8 cellular contexts compared by ENCODE assay signal in the genomic region with DNA sequence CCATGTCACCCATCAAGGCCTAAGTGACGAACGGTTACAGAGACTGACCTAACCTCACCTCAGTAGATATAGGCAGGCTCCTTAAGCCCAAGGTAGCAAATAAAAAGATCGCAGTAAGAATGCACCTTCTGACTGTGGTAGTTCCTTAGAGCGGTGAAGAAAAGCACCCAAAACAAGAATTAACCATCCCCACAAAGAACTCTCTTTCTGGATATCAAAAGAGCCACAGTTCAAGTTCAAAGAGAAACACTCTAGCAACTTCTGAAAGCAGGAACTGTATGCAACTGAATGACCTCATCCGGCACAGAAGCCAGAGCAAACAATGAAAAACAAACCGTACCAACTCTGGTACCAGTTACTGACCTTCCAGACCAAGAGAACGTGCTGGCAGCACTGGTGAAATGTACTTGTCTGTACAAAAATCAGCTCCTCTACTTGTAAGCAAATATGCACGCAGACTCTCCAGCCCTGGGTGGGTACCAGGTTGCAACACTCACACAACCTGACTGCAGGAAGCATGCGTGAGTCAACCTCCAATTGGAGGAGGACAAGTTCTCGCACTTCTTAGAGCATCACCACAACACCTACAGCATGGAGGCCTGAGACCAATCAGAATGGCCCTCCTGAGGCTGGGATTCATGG.
DNase-seq lines count a peak whose midpoint lies in the region; ATAC-seq, FAIRE-seq and TF ChIP-seq lines count a peak whose summit lies in the region.

No MANE protein-coding gene starts in this region.

- H3K9me3 ChIP-seq in Peyer's patch (no peaks in the 10 kb centered on the region), mononuclear cell (ENCODE audit: low read depth, low read length) (no peaks in the 10 kb centered on the region), vagina (no peaks in the 10 kb centered on the region)

- peak overlapping the region; percentile 60 to 69 (median 64) for H3K27ac ChIP-seq in Peyer's patch
- H3K27ac ChIP-seq in vagina: peak overlapping the region; percentile 61

- H3K4me1 ChIP-seq in Peyer's patch: peaks cover 0 to 7% (median 2%) of the 10 kb centered on the region in 4 donors
- H3K4me1 ChIP-seq in mononuclear cell (ENCODE audit: insufficient read depth, low read length): peaks cover 79% of the 10 kb centered on the region
- peaks cover 37% of the 10 kb centered on the region for H3K4me1 ChIP-seq in vagina

- H3K36me3 ChIP-seq in Peyer's patch (no peaks in the 10 kb centered on the region), vagina (no peaks in the 10 kb centered on the region)

- intact Hi-C loops in vagina (cut with DNase I): no loop called here

- peak; percentile 64 for DNase-seq in CD1c-positive myeloid dendritic cell (ENCODE audit: extremely low spot score)
- peak in 2 of 3 donors; percentile 62 to 71 for DNase-seq in Peyer's patch
- peak; percentile 51 for DNase-seq in brain pericyte (ENCODE audit: low read depth, low spot score)
- no peak for DNase-seq in vagina (ENCODE audit: extremely low spot score in 2 of 2)
- DNase-seq in H54 (ENCODE audit: insufficient read length, low spot score): no peak
- DNase-seq in NOMO-1 treated with DMSO at 0.1 percent for 48 hours (lab: John Stamatoyannopoulos, UW; ENCODE audit: unreplicated experiment): no peak

- TF ChIP-seq POLR2A in Peyer's patch (IDR thresholded peaks at IDR 0.05): no peak
- no peak for TF ChIP-seq POLR2A in vagina (IDR thresholded peaks at IDR 0.05)
- no peak for TF ChIP-seq POLR2A in H54 (IDR thresholded peaks at IDR 0.05; ENCODE audit: low read depth, low read length)

- FAIRE-seq in H54 (lab: Jason Lieb, UNC): no peak

- TF ChIP-seq CTCF in Peyer's patch (IDR thresholded peaks at IDR 0.05) (no peak), vagina (IDR thresholded peaks at IDR 0.05) (no peak)

- H3K27me3 ChIP-seq in Peyer's patch (no peaks in the 10 kb centered on the region), mononuclear cell (ENCODE audit: insufficient read depth, low read length) (no peaks in the 10 kb centered on the region), vagina (no peaks in the 10 kb centered on the region)

- H3K4me3 ChIP-seq in Peyer's patch: peak overlapping the region in 2 of 4 donors; percentile 1
- peak overlapping the region; percentile 24 for H3K4me3 ChIP-seq in mononuclear cell (ENCODE audit: low read length)
- no peak overlapping the region for H3K4me3 ChIP-seq in vagina

- ATAC-seq in GM21737 (IDR thresholded peaks at IDR 0.05; ENCODE audit: unreplicated experiment): peak; percentile 63

Comparison
In these comparisons a context has a peak if more than half of its experiments do, and no peak if none do; other contexts are left out.
1. DNase-seq: peak in CD1c-positive myeloid dendritic cell (single experiment), Peyer's patch (2 of 3) and brain pericyte (single experiment); none in vagina (0 of 2), H54 (single experiment) and NOMO-1 treated with DMSO at 0.1 percent for 48 hours (single experiment).